In the genomic region with DNA sequence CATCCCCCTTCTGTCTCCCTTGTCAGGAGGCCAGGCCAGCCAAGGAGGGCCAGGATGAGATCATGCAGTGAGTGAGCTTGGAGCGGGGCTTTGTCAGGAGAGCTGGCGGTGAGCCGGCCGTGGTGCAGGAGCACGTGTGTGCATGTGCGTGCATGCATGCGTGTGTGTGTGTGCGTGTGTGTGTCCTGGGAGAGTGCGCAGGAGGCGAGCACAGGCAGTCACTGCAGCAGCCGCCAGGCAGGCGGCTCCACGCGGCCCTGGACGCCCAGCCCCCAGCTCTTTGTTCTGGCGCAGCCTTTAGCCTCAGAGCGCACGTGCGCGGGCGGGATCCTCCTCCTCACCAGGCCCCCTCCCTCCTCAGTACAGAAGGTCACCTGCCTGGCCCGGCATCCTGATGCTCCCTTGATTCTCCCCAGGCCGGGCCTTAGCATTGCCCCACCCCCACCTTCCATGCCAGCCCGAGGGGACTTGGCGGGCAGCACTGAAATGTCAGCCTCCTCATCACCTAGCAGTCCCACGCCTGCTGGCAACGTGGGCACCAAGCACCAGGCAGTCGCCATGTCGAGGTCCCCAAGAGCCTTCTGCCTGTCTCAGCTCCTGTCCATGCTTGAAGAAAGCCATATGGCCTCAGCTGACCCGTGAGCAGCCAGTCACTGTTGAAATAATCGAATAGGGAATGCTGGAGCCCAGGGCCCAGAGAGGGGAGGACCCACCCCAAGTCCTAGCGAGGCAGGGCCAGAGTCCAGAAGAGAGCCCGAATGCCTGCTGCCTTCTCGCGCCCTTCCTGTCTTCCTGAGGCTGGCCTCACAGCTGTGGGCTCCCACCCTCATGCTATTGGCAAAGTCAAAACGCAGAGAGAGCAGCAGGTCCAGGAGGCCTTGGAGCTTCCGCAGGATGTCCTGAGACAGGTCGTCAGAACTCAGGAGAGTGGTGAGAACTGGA, we compare ENCODE assay signal across 8 cellular contexts.
DNase-seq lines count a peak whose midpoint lies in the region; ATAC-seq and TF ChIP-seq lines count a peak whose summit lies in the region.

No MANE protein-coding gene starts in this region.

- CTCF ChIA-PET in WTC11 (lab: Charles Lee) = interaction anchor here (1.1 to 1.8 kb wide), 4 partner anchors 19 to 420 kb away, joined by 3 to 6 read pairs (median 4); no protein-coding TSS in a partner anchor

- H3K27me3 Mint-ChIP-seq in WTC11 (ENCODE audit: low read depth) (no peaks in the 10 kb centered on the region), neural crest cell (ENCODE audit: low read depth) (peaks cover 3% of the 10 kb centered on the region), CD14-positive monocyte (ENCODE audit: low read depth in 3 of 3) (peaks cover 0 to 2% (median 0%) of the 10 kb centered on the region in 3 donors)

- TF ChIP-seq CTCF in WTC11 (IDR thresholded peaks at IDR 0.05) (no peak), neural crest cell (conservative IDR thresholded peaks at IDR 0.05) (no peak), CD14-positive monocyte (IDR thresholded peaks at IDR 0.05) (no peak)

- intact Hi-C loops in CD14-positive monocyte (cut with micrococcal nuclease) = no loop called here

- H3K27ac Mint-ChIP-seq in WTC11 = no peak overlapping the region; the same call in 1 of the 2 replicates
- peak overlapping the region; percentile 98 for H3K27ac Mint-ChIP-seq in neural crest cell (ENCODE audit: unreplicated experiment)
- H3K27ac Mint-ChIP-seq in CD14-positive monocyte = peak overlapping the region in 3 of 7 donors; percentile 11 to 46 (median 12)

- H3K9me3 Mint-ChIP-seq in WTC11 (no peaks in the 10 kb centered on the region), neural crest cell (no peaks in the 10 kb centered on the region), CD14-positive monocyte (no peaks in the 10 kb centered on the region)

- POLR2A ChIA-PET in WTC11 (lab: Charles Lee) = interaction anchor here (0.7 to 1.2 kb wide), 2 partner anchors 9 to 241 kb away, joined by 3 to 6 read pairs; no protein-coding TSS in a partner anchor

- H3K36me3 Mint-ChIP-seq in WTC11 (peaks cover 6% of the 10 kb centered on the region; the same call in 1 of the 2 replicates), neural crest cell (ENCODE audit: low read depth) (peaks cover 19% of the 10 kb centered on the region), CD14-positive monocyte (peaks cover 73 to 87% of the 10 kb centered on the region in 2 donors)

- peak; percentile 72 for DNase-seq in AG20443 (ENCODE audit: low spot score)
- DNase-seq in WTC11 (ENCODE audit: low spot score) = peak; percentile 40
- peak; percentile 67 for DNase-seq in globus pallidus (ENCODE audit: low spot score)
- peak; percentile 60 for DNase-seq in neural crest cell (ENCODE audit: low read depth, low spot score)
- no peak for DNase-seq in OCI-M2 (lab: John Stamatoyannopoulos, UW; ENCODE audit: unreplicated experiment)
- DNase-seq in CD14-positive monocyte (ENCODE audit: low spot score) = no peak

- ATAC-seq in WTC11 (peak; percentile 32), HG03521 (IDR thresholded peaks at IDR 0.05; ENCODE audit: unreplicated experiment) (no peak), HG02870 (IDR thresholded peaks at IDR 0.05; ENCODE audit: unreplicated experiment) (no peak)

- no peak overlapping the region for H3K4me3 Mint-ChIP-seq in WTC11
- H3K4me3 Mint-ChIP-seq in neural crest cell = peak overlapping the region; percentile 69
- H3K4me3 Mint-ChIP-seq in CD14-positive monocyte = no peak overlapping the region

- H3K4me1 Mint-ChIP-seq in WTC11 = peaks cover 40% of the 10 kb centered on the region
- peaks cover 57% of the 10 kb centered on the region for H3K4me1 Mint-ChIP-seq in neural crest cell
- peaks cover 14% of the 10 kb centered on the region for H3K4me1 Mint-ChIP-seq in CD14-positive monocyte

TF ChIP-seq in WTC11, 78 proteins besides CTCF, POLR2A, EP300 and RAD21 (continues in another document):
- TF ChIP-seq SMAD4 (CRISPR knock-in tag; IDR thresholded peaks at IDR 0.05) (no peak), ZNF219 (CRISPR knock-in tag; IDR thresholded peaks at IDR 0.05; ENCODE audit: borderline replicate concordance) (no peak), FOXJ3 (CRISPR knock-in tag; IDR thresholded peaks at IDR 0.05; ENCODE audit: borderline replicate concordance) (no peak)
- TF ChIP-seq, protein P1, sequence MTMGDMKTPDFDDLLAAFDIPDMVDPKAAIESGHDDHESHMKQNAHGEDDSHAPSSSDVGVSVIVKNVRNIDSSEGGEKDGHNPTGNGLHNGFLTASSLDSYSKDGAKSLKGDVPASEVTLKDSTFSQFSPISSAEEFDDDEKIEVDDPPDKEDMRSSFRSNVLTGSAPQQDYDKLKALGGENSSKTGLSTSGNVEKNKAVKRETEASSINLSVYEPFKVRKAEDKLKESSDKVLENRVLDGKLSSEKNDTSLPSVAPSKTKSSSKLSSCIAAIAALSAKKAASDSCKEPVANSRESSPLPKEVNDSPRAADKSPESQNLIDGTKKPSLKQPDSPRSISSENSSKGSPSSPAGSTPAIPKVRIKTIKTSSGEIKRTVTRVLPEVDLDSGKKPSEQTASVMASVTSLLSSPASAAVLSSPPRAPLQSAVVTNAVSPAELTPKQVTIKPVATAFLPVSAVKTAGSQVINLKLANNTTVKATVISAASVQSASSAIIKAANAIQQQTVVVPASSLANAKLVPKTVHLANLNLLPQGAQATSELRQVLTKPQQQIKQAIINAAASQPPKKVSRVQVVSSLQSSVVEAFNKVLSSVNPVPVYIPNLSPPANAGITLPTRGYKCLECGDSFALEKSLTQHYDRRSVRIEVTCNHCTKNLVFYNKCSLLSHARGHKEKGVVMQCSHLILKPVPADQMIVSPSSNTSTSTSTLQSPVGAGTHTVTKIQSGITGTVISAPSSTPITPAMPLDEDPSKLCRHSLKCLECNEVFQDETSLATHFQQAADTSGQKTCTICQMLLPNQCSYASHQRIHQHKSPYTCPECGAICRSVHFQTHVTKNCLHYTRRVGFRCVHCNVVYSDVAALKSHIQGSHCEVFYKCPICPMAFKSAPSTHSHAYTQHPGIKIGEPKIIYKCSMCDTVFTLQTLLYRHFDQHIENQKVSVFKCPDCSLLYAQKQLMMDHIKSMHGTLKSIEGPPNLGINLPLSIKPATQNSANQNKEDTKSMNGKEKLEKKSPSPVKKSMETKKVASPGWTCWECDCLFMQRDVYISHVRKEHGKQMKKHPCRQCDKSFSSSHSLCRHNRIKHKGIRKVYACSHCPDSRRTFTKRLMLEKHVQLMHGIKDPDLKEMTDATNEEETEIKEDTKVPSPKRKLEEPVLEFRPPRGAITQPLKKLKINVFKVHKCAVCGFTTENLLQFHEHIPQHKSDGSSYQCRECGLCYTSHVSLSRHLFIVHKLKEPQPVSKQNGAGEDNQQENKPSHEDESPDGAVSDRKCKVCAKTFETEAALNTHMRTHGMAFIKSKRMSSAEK (CRISPR knock-in tag; IDR thresholded peaks at IDR 0.05; ENCODE audit: borderline replicate concordance) = no peak
- TF ChIP-seq, protein P2, sequence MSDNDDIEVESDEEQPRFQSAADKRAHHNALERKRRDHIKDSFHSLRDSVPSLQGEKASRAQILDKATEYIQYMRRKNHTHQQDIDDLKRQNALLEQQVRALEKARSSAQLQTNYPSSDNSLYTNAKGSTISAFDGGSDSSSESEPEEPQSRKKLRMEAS (CRISPR knock-in tag; IDR thresholded peaks at IDR 0.05) = peak; percentile 76
- TF ChIP-seq, protein P3, sequence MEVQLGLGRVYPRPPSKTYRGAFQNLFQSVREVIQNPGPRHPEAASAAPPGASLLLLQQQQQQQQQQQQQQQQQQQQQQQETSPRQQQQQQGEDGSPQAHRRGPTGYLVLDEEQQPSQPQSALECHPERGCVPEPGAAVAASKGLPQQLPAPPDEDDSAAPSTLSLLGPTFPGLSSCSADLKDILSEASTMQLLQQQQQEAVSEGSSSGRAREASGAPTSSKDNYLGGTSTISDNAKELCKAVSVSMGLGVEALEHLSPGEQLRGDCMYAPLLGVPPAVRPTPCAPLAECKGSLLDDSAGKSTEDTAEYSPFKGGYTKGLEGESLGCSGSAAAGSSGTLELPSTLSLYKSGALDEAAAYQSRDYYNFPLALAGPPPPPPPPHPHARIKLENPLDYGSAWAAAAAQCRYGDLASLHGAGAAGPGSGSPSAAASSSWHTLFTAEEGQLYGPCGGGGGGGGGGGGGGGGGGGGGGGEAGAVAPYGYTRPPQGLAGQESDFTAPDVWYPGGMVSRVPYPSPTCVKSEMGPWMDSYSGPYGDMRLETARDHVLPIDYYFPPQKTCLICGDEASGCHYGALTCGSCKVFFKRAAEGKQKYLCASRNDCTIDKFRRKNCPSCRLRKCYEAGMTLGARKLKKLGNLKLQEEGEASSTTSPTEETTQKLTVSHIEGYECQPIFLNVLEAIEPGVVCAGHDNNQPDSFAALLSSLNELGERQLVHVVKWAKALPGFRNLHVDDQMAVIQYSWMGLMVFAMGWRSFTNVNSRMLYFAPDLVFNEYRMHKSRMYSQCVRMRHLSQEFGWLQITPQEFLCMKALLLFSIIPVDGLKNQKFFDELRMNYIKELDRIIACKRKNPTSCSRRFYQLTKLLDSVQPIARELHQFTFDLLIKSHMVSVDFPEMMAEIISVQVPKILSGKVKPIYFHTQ (CRISPR knock-in tag; IDR thresholded peaks at IDR 0.05) = no peak

Comparison
In these comparisons a context has a peak if more than half of its experiments do, and no peak if none do; other contexts are left out.
1. DNase-seq: peak in AG20443 (single experiment), WTC11 (single experiment), globus pallidus (single experiment) and neural crest cell (single experiment); none in OCI-M2 (single experiment) and CD14-positive monocyte (single experiment).